In genomic region chr5:150789943-150790611, GRCh38 we compare ENCODE assay signal across 9 cellular contexts. TPM values are rescaled to one million over a fixed set of nuclear protein-coding genes. Genes with fewer than 3 reads are reported as not detected.
DNase-seq lines count a peak whose midpoint lies in the region; ATAC-seq and TF ChIP-seq lines count a peak whose summit lies in the region.
"Had no signal": no experiment of that assay in that cellular context is flagged by ENCODE, and none has a peak within 500 bp of the region (broad histone marks: within the 10 kb centered on the region; RNA-seq: fewer than 3 reads in every experiment).

No MANE protein-coding gene starts in this region.

- H3K4me1 Mint-ChIP-seq in Calu3 (ENCODE audit: low read depth, unreplicated experiment) = peaks cover 29% of the 10 kb centered on the region
- H3K4me1 Mint-ChIP-seq in dendritic cell treated with granulocyte-macrophage colony-stimulating factor and Interleukin-4, amounts not matched to agents 40 ng/mL and 50 ng/mL, for 4 days (ENCODE audit: low read depth) = peaks cover 51% of the 10 kb centered on the region
- H3K4me1 Mint-ChIP-seq in natural killer cell = peaks cover 22 to 29% of the 10 kb centered on the region in 2 donors

- H3K4me3 ChIP-seq in HUES6 (ENCODE audit: low read depth, low read length) = no peak overlapping the region
- peak overlapping the region; percentile 46 for H3K4me3 ChIP-seq in thoracic aorta

- CTCF ChIA-PET in Calu3 (lab: Charles Lee) = interaction anchor here (1.0 to 2.4 kb wide), 4 partner anchors 11 to 463 kb away, joined by 3 to 13 read pairs (median 4); partner anchors contain the start of genes GM2A, RBM22 and SMIM3

- H3K9me3 ChIP-seq in HUES6 (ENCODE audit: control insufficient read depth, insufficient read depth, low read depth, low read length) (no peaks in the 10 kb centered on the region), thoracic aorta (no peaks in the 10 kb centered on the region)

- intact Hi-C loops in Calu3 (cut with micrococcal nuclease; ENCODE audit: unreplicated experiment) = no loop called here
- intact Hi-C loops in dendritic cell treated with granulocyte-macrophage colony-stimulating factor and Interleukin-4, amounts not matched to agents 40 ng/mL and 50 ng/mL, for 4 days (cut with micrococcal nuclease) = loop anchor here (5.0 kb wide), 1 partner anchor 53 kb away; no protein-coding TSS in a partner anchor
- intact Hi-C loops in natural killer cell (cut with micrococcal nuclease) = loop anchor here (10.0 kb wide), 1 partner anchor 305 kb away; no protein-coding TSS in a partner anchor

- H3K27ac ChIP-seq in HUES6 (ENCODE audit: low read depth, low read length) (peak overlapping the region; percentile 17; the same call in 1 of the 2 replicates), thoracic aorta (peak overlapping the region; percentile 18 to 72)

- H3K27ac Mint-ChIP-seq in Calu3 (ENCODE audit: unreplicated experiment) (peak overlapping the region; percentile 7), natural killer cell (peak overlapping the region in 1 of 2 donors; percentile 82)
- peak overlapping the region; percentile 51 for H3K27ac Mint-ChIP-seq in dendritic cell treated with granulocyte-macrophage colony-stimulating factor and Interleukin-4, amounts not matched to agents 40 ng/mL and 50 ng/mL, for 4 days

- DNase-seq in Calu3 = peak; percentile 51
- DNase-seq in activated CD4-positive, alpha-beta T cell treated with anti-CD3 and anti-CD28 coated beads for 1 hour = peak; percentile 47
- DNase-seq in natural killer cell = peak; percentile 22
- peak; percentile 34 for DNase-seq in thoracic aorta (ENCODE audit: low spot score)
- DNase-seq in retina = no peak

- no peaks in the 10 kb centered on the region for H3K27me3 Mint-ChIP-seq in Calu3 (ENCODE audit: unreplicated experiment)
- no peaks in the 10 kb centered on the region for H3K27me3 Mint-ChIP-seq in dendritic cell treated with granulocyte-macrophage colony-stimulating factor and Interleukin-4, amounts not matched to agents 40 ng/mL and 50 ng/mL, for 4 days
- no peaks in the 10 kb centered on the region for H3K27me3 Mint-ChIP-seq in natural killer cell (ENCODE audit: low read depth in 2 of 2)

- H3K36me3 Mint-ChIP-seq in Calu3 (ENCODE audit: insufficient read depth, unreplicated experiment) (no peaks in the 10 kb centered on the region), natural killer cell (no peaks in the 10 kb centered on the region)
- H3K36me3 Mint-ChIP-seq in dendritic cell treated with granulocyte-macrophage colony-stimulating factor and Interleukin-4, amounts not matched to agents 40 ng/mL and 50 ng/mL, for 4 days (ENCODE audit: low read depth) = no peaks in the 10 kb centered on the region

- no TSS peak for BruUV-seq in Calu3 (replicated peaks; lab: Mats Ljungman, UMichigan)

- H3K36me3 ChIP-seq in HUES6 (ENCODE audit: control insufficient read depth, insufficient read depth, low read length) = no peaks in the 10 kb centered on the region
- no peaks in the 10 kb centered on the region for H3K36me3 ChIP-seq in thoracic aorta

- ATAC-seq in GM21576 (IDR thresholded peaks at IDR 0.05; ENCODE audit: unreplicated experiment) (peak; percentile 96), natural killer cell (peak; percentile 82 to 97 (median 87)), thoracic aorta (ENCODE audit: insufficient number of reproducible peaks, low FRiP score, low read depth) (peak; percentile 96)

- no peak overlapping the region for H3K9ac ChIP-seq in HUES6 (ENCODE audit: low read length)

- TF ChIP-seq CTCF in Calu3 (IDR thresholded peaks at IDR 0.05; ENCODE audit: unreplicated experiment) (no peak), natural killer cell (IDR thresholded peaks at IDR 0.05) (no peak), thoracic aorta (IDR thresholded peaks at IDR 0.05) (no peak)

- peak overlapping the region; percentile 28 for H3K4me3 Mint-ChIP-seq in Calu3 (ENCODE audit: low read depth, unreplicated experiment)
- peak overlapping the region; percentile 21 for H3K4me3 Mint-ChIP-seq in dendritic cell treated with granulocyte-macrophage colony-stimulating factor and Interleukin-4, amounts not matched to agents 40 ng/mL and 50 ng/mL, for 4 days
- H3K4me3 Mint-ChIP-seq in natural killer cell = no peak overlapping the region

- H3K4me1 ChIP-seq in HUES6 (ENCODE audit: control insufficient read depth, insufficient read depth, low read length) (peaks cover 16% of the 10 kb centered on the region), thoracic aorta (ENCODE audit: control insufficient read depth in 1 of 2, low read depth in 2 of 2) (peaks cover 45 to 75% of the 10 kb centered on the region in 2 donors)

- H3K9me3 Mint-ChIP-seq in Calu3 (ENCODE audit: low read depth, unreplicated experiment) (no peaks in the 10 kb centered on the region), natural killer cell (no peaks in the 10 kb centered on the region)
- H3K9me3 Mint-ChIP-seq in dendritic cell treated with granulocyte-macrophage colony-stimulating factor and Interleukin-4, amounts not matched to agents 40 ng/mL and 50 ng/mL, for 4 days = no peaks in the 10 kb centered on the region

- no peaks in the 10 kb centered on the region for H3K27me3 ChIP-seq in HUES6 (ENCODE audit: control insufficient read depth, insufficient read depth, low read length)
- no peaks in the 10 kb centered on the region for H3K27me3 ChIP-seq in thoracic aorta (replicated peaks; ENCODE audit: insufficient read depth)

RNA-seq across cellular contexts. Expression of gene SMIM3, which starts 11.5 kb away (rescaled TPM):
- total RNA-seq in Calu3 (2022) (6.9 and 8.4 TPM in 2 replicates), natural killer cell (1 to 10 TPM; 7.0 to 9.4 (median 8.9) TPM), thoracic aorta (10 to 100 TPM; 28.4 to 46.4 TPM)

RNA-seq across cellular contexts. Expression of gene DCTN4, which starts 31.3 kb away (rescaled TPM):
- total RNA-seq in Calu3 (2022) = 51.9 and 54.1 TPM in 2 replicates
- 100 to 1,000 TPM in 1 of 3 donors, 10 to 100 TPM in 2; 90.0 to 108 (median 92.0) TPM for total RNA-seq in natural killer cell
- total RNA-seq in thoracic aorta = 10 to 100 TPM; 37.9 to 49.0 TPM

RNA-seq across cellular contexts. Expression of gene IRGM, which starts 56.2 kb away (rescaled TPM):
- total RNA-seq in Calu3 (2022) (not detected in 2 replicates), natural killer cell (1 to 10 TPM in 2 of 3 donors, under 1 TPM in 1; 0.85 to 5.7 (median 2.4) TPM), thoracic aorta (not detected)
- total RNA-seq: NCI-H460 had no signal
